In genomic region chr1:161227196-161227871, GRCh38 we compare ENCODE assay signal across 8 cellular contexts. TPM values are rescaled to one million over a fixed set of nuclear protein-coding genes. Genes with fewer than 3 reads are reported as not detected.
A peak's percentile ranks its signal among the peaks of the same experiment; 100 is the strongest.
DNase-seq lines count a peak whose midpoint lies in the region; ATAC-seq and TF ChIP-seq lines count a peak whose summit lies in the region.

No MANE protein-coding gene starts in this region.

- in situ Hi-C loops in mammary epithelial cell (cut with MboI; ENCODE audit: low sequenced_read_pairs in 2 of 2) = loop anchor here (5.0 to 10.0 kb wide), 3 partner anchors 65 to 160 kb away; no protein-coding TSS in a partner anchor

- intact Hi-C loops in mammary epithelial cell (cut with micrococcal nuclease) = loop anchor here (1.0 to 2.0 kb wide), 4 partner anchors 64 to 155 kb away; partner anchors contain the start of gene SDHC

- WGBS in mammary epithelial cell (ENCODE audit: low coverage, missing lambda C conversion rate) = 31% methylated on average over 11 of the region's 11 CpGs
- WGBS in smooth muscle cell (ENCODE audit: low lambda C conversion rate) = 53% methylated on average over 11 of the region's 11 CpGs

- H3K4me1 ChIP-seq in mammary epithelial cell (ENCODE audit: insufficient read depth, low read length) (peaks cover 14% of the 10 kb centered on the region), smooth muscle cell (ENCODE audit: low read depth) (no peaks in the 10 kb centered on the region)

- H3K4me2 ChIP-seq in mammary epithelial cell (ENCODE audit: insufficient read depth, low read depth, low read length) = peak overlapping the region; percentile 81
- H3K4me2 ChIP-seq in smooth muscle cell = peak overlapping the region; percentile 87

- dilution Hi-C loops in mammary epithelial cell (cut with HindIII; ENCODE audit: low sequenced_read_pairs) = no loop called here

- H3F3A ChIP-seq in smooth muscle cell (ENCODE audit: low read depth) = no peaks in the 10 kb centered on the region

- no TSS peak for BruUV-seq in mammary epithelial cell (replicated peaks; lab: Mats Ljungman, UMichigan)

- DNase-seq in NCI-H2227 (lab: John Stamatoyannopoulos, UW; ENCODE audit: unreplicated experiment) = peak; percentile 77
- DNase-seq in WERI-Rb-1 = peak; percentile 90
- DNase-seq in mammary epithelial cell = peak; percentile 63
- DNase-seq in islet precursor cell = peak; percentile 83
- DNase-seq in smooth muscle cell (lab: John Stamatoyannopoulos, UW; ENCODE audit: unreplicated experiment) = peak; percentile 45
- no peak for DNase-seq in cortex of kidney (lab: John Stamatoyannopoulos, UW)

- H3K36me3 ChIP-seq in WERI-Rb-1 = peaks cover 24% of the 10 kb centered on the region; the same call in 1 of the 2 replicates
- peaks cover 6% of the 10 kb centered on the region for H3K36me3 ChIP-seq in mammary epithelial cell (ENCODE audit: insufficient read depth, low read length)
- no peaks in the 10 kb centered on the region for H3K36me3 ChIP-seq in smooth muscle cell (ENCODE audit: low read depth)

- ATAC-seq in HG03103 (IDR thresholded peaks at IDR 0.05; ENCODE audit: low read depth, unreplicated experiment) = peak; percentile 34

- H3K27ac ChIP-seq in WERI-Rb-1 (no peak overlapping the region), mammary epithelial cell (ENCODE audit: insufficient read depth, low read depth, low read length) (no peak overlapping the region), smooth muscle cell (ENCODE audit: low read depth) (no peak overlapping the region)

- H2AFZ ChIP-seq in mammary epithelial cell (ENCODE audit: low read depth, low read length) (peak overlapping the region; percentile 91), smooth muscle cell (ENCODE audit: low read depth) (no peak overlapping the region)

- H3K9ac ChIP-seq in mammary epithelial cell (ENCODE audit: insufficient read depth, low read length) = no peak overlapping the region
- no peak overlapping the region for H3K9ac ChIP-seq in smooth muscle cell (ENCODE audit: low read depth)

- H4K20me1 ChIP-seq in mammary epithelial cell (ENCODE audit: insufficient read depth, low read length) (no peaks in the 10 kb centered on the region), smooth muscle cell (ENCODE audit: low read depth) (no peaks in the 10 kb centered on the region)

- CTCF ChIA-PET in mammary epithelial cell (lab: Charles Lee; ENCODE audit: low non-redundant PET) = interaction anchor here (0.7 to 2.2 kb wide), 3 partner anchors 64 to 155 kb away, joined by 3 to 15 read pairs (median 6); no protein-coding TSS in a partner anchor

- H3K4me3 ChIP-seq in GM08714 (ENCODE audit: low read length) (peak overlapping the region; percentile 88; the same call in 1 of the 2 replicates), WERI-Rb-1 (ENCODE audit: low read depth, low read length) (no peak overlapping the region), mammary epithelial cell (replicated peaks in 1 of 3; ENCODE audit: insufficient read depth in 1 of 3, low read depth in 2 of 3, low read length in 3 of 3) (peak overlapping the region in 2 of 3 experiments; percentile 71 to 72), smooth muscle cell (peak overlapping the region; percentile 82)

- H3K79me2 ChIP-seq in mammary epithelial cell (ENCODE audit: insufficient read depth, low read length) = peaks cover 13% of the 10 kb centered on the region
- no peaks in the 10 kb centered on the region for H3K79me2 ChIP-seq in smooth muscle cell (ENCODE audit: low read depth)

- TF ChIP-seq CTCF in WERI-Rb-1 (IDR thresholded peaks at IDR 0.05; ENCODE audit: low read depth, low read length) (peak; percentile 90), mammary epithelial cell (conservative IDR thresholded peaks at IDR 0.05 in 1 of 2, IDR thresholded peaks at IDR 0.05 in 1 of 2; ENCODE audit: extremely low read depth in 1 of 2, insufficient read depth in 1 of 2, low read depth in 1 of 2, low read length in 2 of 2) (peak; percentile 80 to 92), smooth muscle cell (IDR thresholded peaks at IDR 0.05; ENCODE audit: borderline replicate concordance, insufficient read depth, poor library complexity, severe bottlenecking) (peak; percentile 90)

- H3K9me3 ChIP-seq in WERI-Rb-1 (ENCODE audit: severe bottlenecking) = no peaks in the 10 kb centered on the region
- no peaks in the 10 kb centered on the region for H3K9me3 ChIP-seq in mammary epithelial cell (replicated peaks; ENCODE audit: insufficient read depth, low read length)
- H3K9me3 ChIP-seq in smooth muscle cell (replicated peaks; ENCODE audit: low read depth) = no peaks in the 10 kb centered on the region

- H3K27me3 ChIP-seq in WERI-Rb-1 (ENCODE audit: insufficient read depth, low read depth, severe bottlenecking) = no peaks in the 10 kb centered on the region
- no peaks in the 10 kb centered on the region for H3K27me3 ChIP-seq in mammary epithelial cell (ENCODE audit: insufficient read depth, low read length)
- H3K27me3 ChIP-seq in smooth muscle cell (ENCODE audit: low read depth) = no peaks in the 10 kb centered on the region

RNA-seq across cellular contexts. Expression of gene TOMM40L, which starts 1.5 kb away (rescaled TPM):
- total RNA-seq in mammary epithelial cell = 10 to 100 TPM; 13.8 to 16.3 TPM
- 18.0 TPM for polyA plus RNA-seq in mammary epithelial cell
- polyA minus RNA-seq in mammary epithelial cell = 62.7 TPM
- total RNA-seq in smooth muscle cell = 3.3 and 8.6 TPM in 2 replicates
- 8.3 and 9.0 TPM in 2 replicates for polyA plus RNA-seq in smooth muscle cell

RNA-seq across cellular contexts. Expression of gene APOA2, which starts 3.9 kb away (rescaled TPM):
- total RNA-seq in mammary epithelial cell (not detected), smooth muscle cell (not detected in 2 replicates)
- polyA plus RNA-seq in mammary epithelial cell (not detected), smooth muscle cell (1.6 and 3.6 TPM in 2 replicates)
- not detected for polyA minus RNA-seq in mammary epithelial cell

RNA-seq across cellular contexts. Expression of gene NR1I3, which starts 10.7 kb away (rescaled TPM):
- total RNA-seq in mammary epithelial cell (not detected), smooth muscle cell (not detected in 2 replicates)
- polyA plus RNA-seq in mammary epithelial cell (not detected), smooth muscle cell (0.46 and 0.90 TPM in 2 replicates)
- polyA minus RNA-seq in mammary epithelial cell = not detected

RNA-seq across cellular contexts. Expression of gene FCER1G, which starts 12.2 kb away (rescaled TPM):
- total RNA-seq in mammary epithelial cell = 1 to 10 TPM in 1 of 2 donors, under 1 TPM in 1; 0.50 to 1.0 TPM
- polyA plus RNA-seq in mammary epithelial cell = 0.17 TPM
- polyA minus RNA-seq in mammary epithelial cell = not detected
- not detected in 2 replicates for total RNA-seq in smooth muscle cell
- polyA plus RNA-seq in smooth muscle cell = 0.78 and 0.98 TPM in 2 replicates

RNA-seq across cellular contexts. Expression of gene NDUFS2, which starts 25.2 kb away (rescaled TPM):
- 10 to 100 TPM; 69.3 to 82.6 TPM for total RNA-seq in mammary epithelial cell
- polyA plus RNA-seq in mammary epithelial cell = 112 TPM
- 117 TPM for polyA minus RNA-seq in mammary epithelial cell
- 54.3 and 58.1 TPM in 2 replicates for total RNA-seq in smooth muscle cell
- polyA plus RNA-seq in smooth muscle cell = 136 and 139 TPM in 2 replicates
